ENCODE assay signal across 1 cellular context in the genomic region with DNA sequence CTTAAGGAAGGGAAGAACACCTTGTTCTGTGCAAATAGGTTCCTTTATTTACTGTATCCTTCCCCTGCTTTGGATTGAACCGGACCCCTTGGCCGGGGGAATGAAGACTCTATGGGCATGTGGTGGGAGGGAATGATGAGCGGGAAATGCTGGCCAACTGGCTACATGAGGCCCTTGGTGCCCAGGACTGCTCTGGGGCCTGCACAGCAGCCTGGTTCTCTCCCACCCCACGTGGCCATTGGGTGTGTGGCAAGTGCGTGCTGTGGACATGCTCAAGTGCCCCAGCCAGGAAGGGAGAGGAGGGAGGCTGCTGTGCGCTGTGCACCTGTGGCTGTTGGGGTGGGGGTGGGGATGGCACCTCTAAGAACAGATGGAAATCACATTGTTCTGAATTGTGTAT.
TF ChIP-seq lines count a peak whose summit lies in the region.

No MANE protein-coding gene starts in this region.

TF ChIP-seq in SK-N-SH, 30 proteins besides CTCF, POLR2A, EP300 and RAD21 (continued from another document):
- TF ChIP-seq, protein P1, sequence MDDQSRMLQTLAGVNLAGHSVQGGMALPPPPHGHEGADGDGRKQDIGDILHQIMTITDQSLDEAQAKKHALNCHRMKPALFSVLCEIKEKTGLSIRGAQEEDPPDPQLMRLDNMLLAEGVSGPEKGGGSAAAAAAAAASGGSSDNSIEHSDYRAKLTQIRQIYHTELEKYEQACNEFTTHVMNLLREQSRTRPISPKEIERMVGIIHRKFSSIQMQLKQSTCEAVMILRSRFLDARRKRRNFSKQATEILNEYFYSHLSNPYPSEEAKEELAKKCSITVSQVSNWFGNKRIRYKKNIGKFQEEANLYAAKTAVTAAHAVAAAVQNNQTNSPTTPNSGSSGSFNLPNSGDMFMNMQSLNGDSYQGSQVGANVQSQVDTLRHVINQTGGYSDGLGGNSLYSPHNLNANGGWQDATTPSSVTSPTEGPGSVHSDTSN (IDR thresholded peaks at IDR 0.05) = no peak
- no peak for TF ChIP-seq RCOR1 (IDR thresholded peaks at IDR 0.05; ENCODE audit: low read length)
- TF ChIP-seq GATA2 (CRISPR knock-in tag; IDR thresholded peaks at IDR 0.05) = no peak
- TF ChIP-seq FOSL2 (IDR thresholded peaks at IDR 0.05; ENCODE audit: borderline replicate concordance, low read depth) = no peak
- TF ChIP-seq, protein P2, sequence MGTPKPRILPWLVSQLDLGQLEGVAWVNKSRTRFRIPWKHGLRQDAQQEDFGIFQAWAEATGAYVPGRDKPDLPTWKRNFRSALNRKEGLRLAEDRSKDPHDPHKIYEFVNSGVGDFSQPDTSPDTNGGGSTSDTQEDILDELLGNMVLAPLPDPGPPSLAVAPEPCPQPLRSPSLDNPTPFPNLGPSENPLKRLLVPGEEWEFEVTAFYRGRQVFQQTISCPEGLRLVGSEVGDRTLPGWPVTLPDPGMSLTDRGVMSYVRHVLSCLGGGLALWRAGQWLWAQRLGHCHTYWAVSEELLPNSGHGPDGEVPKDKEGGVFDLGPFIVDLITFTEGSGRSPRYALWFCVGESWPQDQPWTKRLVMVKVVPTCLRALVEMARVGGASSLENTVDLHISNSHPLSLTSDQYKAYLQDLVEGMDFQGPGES (IDR thresholded peaks at IDR 0.05; ENCODE audit: low read depth, low read length) = no peak
- TF ChIP-seq ELF1 (IDR thresholded peaks at IDR 0.05) = no peak
- no peak for TF ChIP-seq TCF12 (IDR thresholded peaks at IDR 0.05)
